Comparison of ENCODE assay signal across 22 cellular contexts in the genomic region with DNA sequence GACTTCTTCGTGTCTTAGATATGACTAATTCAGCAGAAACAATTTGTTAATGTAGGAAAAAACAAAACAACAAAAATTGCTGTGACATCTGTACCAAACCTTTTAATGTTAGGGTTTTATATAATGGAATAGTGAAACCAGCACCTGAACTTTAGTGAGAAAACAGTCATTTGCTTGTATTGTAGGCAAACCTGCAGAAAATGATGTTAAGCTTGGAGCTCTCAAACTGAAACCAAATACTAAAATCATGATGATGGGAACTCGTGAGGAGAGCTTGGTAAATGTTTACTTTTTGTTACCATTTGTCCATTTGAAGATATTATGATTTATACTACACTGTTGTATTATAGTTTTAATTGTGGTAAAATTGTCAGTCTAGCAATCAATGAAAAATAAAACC. TPM values are rescaled to one million over a fixed set of nuclear protein-coding genes. Genes with fewer than 3 reads are reported as not detected.
DNase-seq lines count a peak whose midpoint lies in the region; ATAC-seq, FAIRE-seq and TF ChIP-seq lines count a peak whose summit lies in the region.
"Had no signal": no experiment of that assay in that cellular context is flagged by ENCODE, and none has a peak within 500 bp of the region (broad histone marks: within the 10 kb centered on the region; RNA-seq: fewer than 3 reads in every experiment).

No MANE protein-coding gene starts in this region.

- H3K27ac ChIP-seq in CD4-positive, alpha-beta T cell (ENCODE audit: low read depth, low read length), result no peak overlapping the region
- H3K27ac ChIP-seq: RWPE1 had no signal

- POLR2A ChIA-PET in activated CD8-positive, alpha-beta T cell treated with anti-CD3 and anti-CD28 coated beads for 36 hours (lab: Charles Lee), result no interaction called here
- POLR2A ChIA-PET in activated CD8-positive, alpha-beta T cell treated with anti-CD3 and anti-CD28 coated beads, Interleukin-2, amount 10 ng/mL, durations not matched to agents 7 days and 5 days (lab: Charles Lee), result interaction anchor here (0.6 kb wide), 1 partner anchor 67 kb away, joined by 3 read pairs; no protein-coding TSS in a partner anchor
- POLR2A ChIA-PET in CD4-positive, alpha-beta T cell (lab: Charles Lee), result no interaction called here

- DNase-seq in activated CD8-positive, alpha-beta T cell treated with anti-CD3 and anti-CD28 coated beads for 36 hours, result no peak
- DNase-seq in activated CD8-positive, alpha-beta T cell treated with anti-CD3 and anti-CD28 coated beads, Interleukin-2, amount 10 ng/mL, durations not matched to agents 7 days and 5 days, result no peak
- no peak for DNase-seq in CD4-positive, alpha-beta T cell
- DNase-seq in H54 (ENCODE audit: insufficient read length, low spot score) (no peak), T-helper 17 cell (no peak), germinal center (ENCODE audit: low spot score) (no peak)
- DNase-seq: DMS53, H7, Kasumi-1, MG63, NCI-H2029, NCI-H446 treated with DMSO at 0.1 percent for 48 hours, NCI-H526, SHP77 treated with DMSO at 0.1 percent for 48 hours, SK-N-SH, SW 1271 had no signal

- intact Hi-C loops in activated CD8-positive, alpha-beta T cell treated with anti-CD3 and anti-CD28 coated beads for 36 hours (cut with micrococcal nuclease), result no loop called here
- intact Hi-C loops in CD4-positive, alpha-beta T cell (cut with DNase I, micrococcal nuclease), result loop anchor here in 1 of 2 experiments (5.0 to 10.0 kb wide), 2 partner anchors 853 to 1145 kb away; a partner anchor contains a TSS

- no peaks in the 10 kb centered on the region for H3K9me3 ChIP-seq in CD4-positive, alpha-beta T cell (ENCODE audit: control insufficient read depth, low read length)
- H3K9me3 ChIP-seq in T-helper 17 cell (ENCODE audit: control insufficient read depth, low read length, poor library complexity, severe bottlenecking), result no peaks in the 10 kb centered on the region
- H3K9me3 ChIP-seq: MG63, SK-N-SH had no signal

- peak; percentile 43 for FAIRE-seq in H54 (lab: Jason Lieb, UNC)
- FAIRE-seq: HTR-8/SVneo, K562 had no signal

- no peak for TF ChIP-seq POLR2A in H54 (IDR thresholded peaks at IDR 0.05; ENCODE audit: low read depth, low read length)

- H3K9me3 Mint-ChIP-seq in activated CD8-positive, alpha-beta T cell treated with anti-CD3 and anti-CD28 coated beads for 36 hours, result peaks cover 11% of the 10 kb centered on the region
- peaks cover 9% of the 10 kb centered on the region for H3K9me3 Mint-ChIP-seq in activated CD8-positive, alpha-beta T cell treated with anti-CD3 and anti-CD28 coated beads, Interleukin-2, amount 10 ng/mL, durations not matched to agents 7 days and 5 days (ENCODE audit: insufficient read depth)
- H3K9me3 Mint-ChIP-seq in CD4-positive, alpha-beta T cell, result no peaks in the 10 kb centered on the region

- no peaks in the 10 kb centered on the region for H3K27me3 Mint-ChIP-seq in activated CD8-positive, alpha-beta T cell treated with anti-CD3 and anti-CD28 coated beads for 36 hours
- no peaks in the 10 kb centered on the region for H3K27me3 Mint-ChIP-seq in activated CD8-positive, alpha-beta T cell treated with anti-CD3 and anti-CD28 coated beads, Interleukin-2, amount 10 ng/mL, durations not matched to agents 7 days and 5 days (ENCODE audit: low read depth)
- H3K27me3 Mint-ChIP-seq in CD4-positive, alpha-beta T cell, result no peaks in the 10 kb centered on the region
- no peaks in the 10 kb centered on the region for H3K27me3 Mint-ChIP-seq in T-helper 17 cell

- CTCF ChIA-PET in activated CD8-positive, alpha-beta T cell treated with anti-CD3 and anti-CD28 coated beads for 36 hours (lab: Charles Lee), result no interaction called here
- CTCF ChIA-PET in activated CD8-positive, alpha-beta T cell treated with anti-CD3 and anti-CD28 coated beads, Interleukin-2, amount 10 ng/mL, durations not matched to agents 7 days and 5 days (lab: Charles Lee), result interaction anchor here (1.0 kb wide), 1 partner anchor 113 kb away, joined by 5 read pairs; no protein-coding TSS in a partner anchor
- CTCF ChIA-PET in CD4-positive, alpha-beta T cell (lab: Charles Lee), result no interaction called here

- H3K4me1 Mint-ChIP-seq in activated CD8-positive, alpha-beta T cell treated with anti-CD3 and anti-CD28 coated beads for 36 hours (ENCODE audit: low read depth), result peaks cover 48% of the 10 kb centered on the region
- peaks cover 13% of the 10 kb centered on the region for H3K4me1 Mint-ChIP-seq in activated CD8-positive, alpha-beta T cell treated with anti-CD3 and anti-CD28 coated beads, Interleukin-2, amount 10 ng/mL, durations not matched to agents 7 days and 5 days (ENCODE audit: low read depth)
- peaks cover 43% of the 10 kb centered on the region for H3K4me1 Mint-ChIP-seq in CD4-positive, alpha-beta T cell (ENCODE audit: low read depth)
- peaks cover 12% of the 10 kb centered on the region for H3K4me1 Mint-ChIP-seq in T-helper 17 cell

- H3K4me3 Mint-ChIP-seq in activated CD8-positive, alpha-beta T cell treated with anti-CD3 and anti-CD28 coated beads for 36 hours, result no peak overlapping the region
- H3K4me3 Mint-ChIP-seq in activated CD8-positive, alpha-beta T cell treated with anti-CD3 and anti-CD28 coated beads, Interleukin-2, amount 10 ng/mL, durations not matched to agents 7 days and 5 days, result no peak overlapping the region
- H3K4me3 Mint-ChIP-seq in CD4-positive, alpha-beta T cell, result no peak overlapping the region
- no peak overlapping the region for H3K4me3 Mint-ChIP-seq in T-helper 17 cell

- no peaks in the 10 kb centered on the region for H3K27me3 ChIP-seq in CD4-positive, alpha-beta T cell (ENCODE audit: control insufficient read depth, insufficient read depth, low read length)
- H3K27me3 ChIP-seq: MG63 had no signal

- peaks cover 53% of the 10 kb centered on the region for H3K36me3 Mint-ChIP-seq in activated CD8-positive, alpha-beta T cell treated with anti-CD3 and anti-CD28 coated beads for 36 hours (ENCODE audit: low read depth)
- H3K36me3 Mint-ChIP-seq in activated CD8-positive, alpha-beta T cell treated with anti-CD3 and anti-CD28 coated beads, Interleukin-2, amount 10 ng/mL, durations not matched to agents 7 days and 5 days (ENCODE audit: low read depth), result peaks cover 65% of the 10 kb centered on the region
- H3K36me3 Mint-ChIP-seq in CD4-positive, alpha-beta T cell (ENCODE audit: low read depth), result peaks cover 68% of the 10 kb centered on the region
- no peaks in the 10 kb centered on the region for H3K36me3 Mint-ChIP-seq in T-helper 17 cell (ENCODE audit: low read depth)

- peak overlapping the region; percentile 52 for H3K27ac Mint-ChIP-seq in activated CD8-positive, alpha-beta T cell treated with anti-CD3 and anti-CD28 coated beads for 36 hours
- H3K27ac Mint-ChIP-seq in activated CD8-positive, alpha-beta T cell treated with anti-CD3 and anti-CD28 coated beads, Interleukin-2, amount 10 ng/mL, durations not matched to agents 7 days and 5 days, result no peak overlapping the region
- H3K27ac Mint-ChIP-seq in CD4-positive, alpha-beta T cell, result peak overlapping the region; percentile 30
- peak overlapping the region; percentile 8 for H3K27ac Mint-ChIP-seq in T-helper 17 cell

- no peak for ATAC-seq in activated CD8-positive, alpha-beta T cell treated with anti-CD3 and anti-CD28 coated beads for 36 hours
- no peak for ATAC-seq in activated CD8-positive, alpha-beta T cell treated with anti-CD3 and anti-CD28 coated beads, Interleukin-2, amount 10 ng/mL, durations not matched to agents 7 days and 5 days
- ATAC-seq in CD4-positive, alpha-beta T cell (ENCODE audit: poor library complexity), result no peak
- ATAC-seq in T-helper 17 cell, result no peak
- no peak for ATAC-seq in HG02571 (IDR thresholded peaks at IDR 0.05; ENCODE audit: unreplicated experiment)
- ATAC-seq in GM18520 (IDR thresholded peaks at IDR 0.05; ENCODE audit: unreplicated experiment), result no peak
- ATAC-seq: K562, Panc1 had no signal

- no peak for TF ChIP-seq CTCF in activated CD8-positive, alpha-beta T cell treated with anti-CD3 and anti-CD28 coated beads for 36 hours (IDR thresholded peaks at IDR 0.05)
- TF ChIP-seq CTCF in CD4-positive, alpha-beta T cell (IDR thresholded peaks at IDR 0.05), result no peak

RNA-seq across cellular contexts. Expression of a gene that starts 6.6 kb away (rescaled TPM):
- 10 to 100 TPM; 30.6 to 31.6 TPM for total RNA-seq in activated CD8-positive, alpha-beta T cell treated with anti-CD3 and anti-CD28 coated beads for 36 hours
- total RNA-seq in activated CD8-positive, alpha-beta T cell treated with anti-CD3 and anti-CD28 coated beads, Interleukin-2, amount 10 ng/mL, durations not matched to agents 7 days and 5 days, result 10 to 100 TPM; 27.8 to 28.4 TPM
- total RNA-seq in CD4-positive, alpha-beta T cell, result 10 to 100 TPM; 16.5 to 19.0 TPM
- total RNA-seq in T-helper 17 cell, result 10 to 100 TPM; 19.0 to 20.8 TPM
